In the genomic region with DNA sequence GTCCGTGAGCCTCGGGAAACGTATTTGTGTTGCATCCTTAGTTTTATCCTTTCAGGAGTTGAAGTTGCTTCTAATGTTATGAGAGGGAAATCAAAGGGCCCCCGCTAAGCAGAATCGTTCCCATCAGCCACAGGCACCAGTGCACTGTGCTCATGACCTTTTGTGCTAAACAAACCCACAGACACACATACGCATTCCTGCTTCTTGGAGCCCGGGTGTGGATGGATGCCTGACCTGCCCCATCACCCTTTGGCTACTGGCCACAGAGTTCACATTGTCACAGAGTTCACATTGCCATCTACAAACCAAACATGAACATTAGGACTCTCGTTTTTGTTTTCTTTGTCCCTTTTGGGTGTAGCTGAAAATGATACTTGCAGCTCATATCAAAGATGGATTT, we compare ENCODE assay signal across 18 cellular contexts. TPM values are rescaled to one million over a fixed set of nuclear protein-coding genes. Genes with fewer than 3 reads are reported as not detected.
DNase-seq lines count a peak whose midpoint lies in the region; ATAC-seq, FAIRE-seq and TF ChIP-seq lines count a peak whose summit lies in the region.
"Had no signal": no experiment of that assay in that cellular context is flagged by ENCODE, and none has a peak within 500 bp of the region (broad histone marks: within the 10 kb centered on the region; RNA-seq: fewer than 3 reads in every experiment).

No MANE protein-coding gene starts in this region.

- H3K9me3 ChIP-seq in A549: no peaks in the 10 kb centered on the region
- no peaks in the 10 kb centered on the region for H3K9me3 ChIP-seq in liver (ENCODE audit: control insufficient read depth in 4 of 4, low read length in 3 of 4)
- H3K9me3 ChIP-seq in spleen: no peaks in the 10 kb centered on the region
- no peaks in the 10 kb centered on the region for H3K9me3 ChIP-seq in naive thymus-derived CD4-positive, alpha-beta T cell (ENCODE audit: control insufficient read depth in 2 of 3, low read length in 3 of 3)

- ATAC-seq in A549 (no peak), GM21447 (IDR thresholded peaks at IDR 0.05; ENCODE audit: unreplicated experiment) (no peak)
- ATAC-seq in naive thymus-derived CD4-positive, alpha-beta T cell: no peak
- ATAC-seq: CD8-positive, alpha-beta T cell had no signal

- H3K27ac ChIP-seq in A549 (no peak overlapping the region), liver (ENCODE audit: low read depth in 1 of 2, low read length in 2 of 2) (no peak overlapping the region), spleen (no peak overlapping the region)
- no peak overlapping the region for H3K27ac ChIP-seq in naive thymus-derived CD4-positive, alpha-beta T cell (ENCODE audit: low read depth, low read length)

- H3K9ac ChIP-seq in liver (ENCODE audit: low read depth in 1 of 2, low read length in 2 of 2): no peak overlapping the region

- H3K4me1 ChIP-seq in A549: no peaks in the 10 kb centered on the region
- no peaks in the 10 kb centered on the region for H3K4me1 ChIP-seq in liver (ENCODE audit: control insufficient read depth in 4 of 4, insufficient read depth in 4 of 4, low read length in 3 of 4)
- H3K4me1 ChIP-seq in spleen: peaks cover 0 to under 1% (median 0%) of the 10 kb centered on the region in 6 donors
- H3K4me1 ChIP-seq in naive thymus-derived CD4-positive, alpha-beta T cell (ENCODE audit: control insufficient read depth in 2 of 2, insufficient read depth in 2 of 2, low read length in 2 of 2): no peaks in the 10 kb centered on the region

- CTCF ChIA-PET in A549 (lab: Yijun Ruan, JAX): interaction anchor here (1.7 kb wide), 1 partner anchor 21 kb away, joined by 5 read pairs; no protein-coding TSS in a partner anchor
- CTCF ChIA-PET in naive thymus-derived CD4-positive, alpha-beta T cell (lab: Charles Lee): no interaction called here

- intact Hi-C loops in spleen (cut with DNase I; ENCODE audit: low total_unique reads): no loop called here
- intact Hi-C loops in naive thymus-derived CD4-positive, alpha-beta T cell (cut with micrococcal nuclease): no loop called here

- H3K36me3 ChIP-seq in liver (ENCODE audit: control insufficient read depth in 4 of 4, insufficient read depth in 3 of 4, low read depth in 1 of 4, low read length in 3 of 4): no peaks in the 10 kb centered on the region
- H3K36me3 ChIP-seq in spleen: no peaks in the 10 kb centered on the region
- H3K36me3 ChIP-seq in naive thymus-derived CD4-positive, alpha-beta T cell (ENCODE audit: control insufficient read depth in 2 of 3, insufficient read depth in 3 of 3, low read length in 3 of 3): no peaks in the 10 kb centered on the region

- TF ChIP-seq POLR2A in A549 (IDR thresholded peaks at IDR 0.05; ENCODE audit: low read length): no peak
- TF ChIP-seq POLR2A in spleen (IDR thresholded peaks at IDR 0.05): no peak

- DNase-seq in A549 (ENCODE audit: low read depth in 1 of 2, low spot score in 1 of 2) (no peak), choroid plexus epithelial cell (ENCODE audit: low read depth) (peak; percentile 4), spleen (peak; percentile 32), NCI-H1930 (lab: John Stamatoyannopoulos, UW) (no peak)
- no peak for DNase-seq in naive thymus-derived CD4-positive, alpha-beta T cell
- DNase-seq: CD8-positive, alpha-beta T cell; COR-L47; DMS153; EL; GOT3; H9 had no signal

- no peak overlapping the region for H3K27ac Mint-ChIP-seq in naive thymus-derived CD4-positive, alpha-beta T cell
- H3K27ac Mint-ChIP-seq: CD14-positive monocyte; CD8-positive, alpha-beta T cell had no signal

- no peak for TF ChIP-seq EP300 in A549 (IDR thresholded peaks at IDR 0.05)

- peaks cover 0 to 9% (median 0%) of the 10 kb centered on the region in 11 donors for H3K9me3 Mint-ChIP-seq in naive thymus-derived CD4-positive, alpha-beta T cell
- H3K9me3 Mint-ChIP-seq: CD8-positive, alpha-beta T cell; H9 had no signal

- H3K4me1 Mint-ChIP-seq in naive thymus-derived CD4-positive, alpha-beta T cell: no peaks in the 10 kb centered on the region
- H3K4me1 Mint-ChIP-seq: CD14-positive monocyte, H9 had no signal

- H3K36me3 Mint-ChIP-seq in naive thymus-derived CD4-positive, alpha-beta T cell: no peaks in the 10 kb centered on the region
- H3K36me3 Mint-ChIP-seq: CD14-positive monocyte; CD8-positive, alpha-beta T cell had no signal

- POLR2A ChIA-PET in A549 (lab: Yijun Ruan, JAX): no interaction called here
- POLR2A ChIA-PET in naive thymus-derived CD4-positive, alpha-beta T cell (lab: Charles Lee): no interaction called here

- TF ChIP-seq CTCF in A549 (IDR thresholded peaks at IDR 0.05) (no peak), choroid plexus epithelial cell (conservative IDR thresholded peaks at IDR 0.05; ENCODE audit: low read depth, low read length) (no peak), liver (IDR thresholded peaks at IDR 0.05; ENCODE audit: low read depth, low read length, missing input control) (no peak), spleen (IDR thresholded peaks at IDR 0.05 in 8 of 11, conservative IDR thresholded peaks at IDR 0.05 in 3 of 11) (no peak)

- H3K4me3 ChIP-seq in A549: no peak overlapping the region
- no peak overlapping the region for H3K4me3 ChIP-seq in choroid plexus epithelial cell (ENCODE audit: low read depth, low read length)
- no peak overlapping the region for H3K4me3 ChIP-seq in liver (ENCODE audit: low read depth in 1 of 3, low read length in 3 of 3)
- H3K4me3 ChIP-seq in spleen: no peak overlapping the region
- H3K4me3 ChIP-seq in naive thymus-derived CD4-positive, alpha-beta T cell (ENCODE audit: low read length): no peak overlapping the region

- FAIRE-seq in A549 (lab: Jason Lieb, UNC): peak; percentile 54
- FAIRE-seq: D721Med, G401.6, GM12891 had no signal

- TF ChIP-seq RAD21 in A549 (conservative IDR thresholded peaks at IDR 0.05 in 1 of 2, IDR thresholded peaks at IDR 0.05 in 1 of 2) (no peak), liver (IDR thresholded peaks at IDR 0.05) (no peak)

- H3K27me3 Mint-ChIP-seq in naive thymus-derived CD4-positive, alpha-beta T cell: peaks cover 0 to 39% (median 17%) of the 10 kb centered on the region in 5 donors

- H3K4me2 ChIP-seq in A549: no peak overlapping the region

- no peak overlapping the region for H3K4me3 Mint-ChIP-seq in naive thymus-derived CD4-positive, alpha-beta T cell
- H3K4me3 Mint-ChIP-seq: CD14-positive monocyte; CD8-positive, alpha-beta T cell; H9 had no signal

- WGBS in A549 (ENCODE audit: missing lambda C conversion rate): 2% methylated on average over 8 of the region's 8 CpGs
- WGBS in liver: 55% methylated on average over 8 of the region's 8 CpGs
- WGBS in spleen, 5 donors: 76 to 86% (median 85%) methylated on average over 8 of the region's 8 CpGs

- H3K27me3 ChIP-seq in liver (ENCODE audit: control insufficient read depth in 4 of 4, insufficient read depth in 4 of 4, low read length in 3 of 4): peaks cover 0 to 5% (median 0%) of the 10 kb centered on the region in 4 donors
- peaks cover 0 to 16% (median 0%) of the 10 kb centered on the region in 7 donors for H3K27me3 ChIP-seq in spleen (replicated peaks in 1 of 7)
- H3K27me3 ChIP-seq in naive thymus-derived CD4-positive, alpha-beta T cell (ENCODE audit: control insufficient read depth in 2 of 2, insufficient read depth in 2 of 2, low read length in 2 of 2): no peaks in the 10 kb centered on the region

TF ChIP-seq in A549, 52 proteins besides CTCF, POLR2A, EP300 and RAD21 (continues in another document):
- TF ChIP-seq CHD4 (IDR thresholded peaks at IDR 0.05; ENCODE audit: borderline replicate concordance): no peak
- no peak for TF ChIP-seq MAZ (IDR thresholded peaks at IDR 0.05; ENCODE audit: borderline replicate concordance, low read depth, low read length)
- no peak for TF ChIP-seq JUNB (IDR thresholded peaks at IDR 0.05)
- no peak for TF ChIP-seq MYC (IDR thresholded peaks at IDR 0.05; ENCODE audit: borderline replicate concordance, low read length)
- no peak for TF ChIP-seq TFCP2L1 (CRISPR knock-in tag; IDR thresholded peaks at IDR 0.05)
- no peak for TF ChIP-seq CEBPB (IDR thresholded peaks at IDR 0.05)
- no peak for TF ChIP-seq GATA3 (IDR thresholded peaks at IDR 0.05; ENCODE audit: borderline replicate concordance)

TF ChIP-seq in liver, 16 proteins besides CTCF, POLR2A, EP300 and RAD21:
- TF ChIP-seq RXRA (IDR thresholded peaks at IDR 0.05) (peak; percentile 36 to 43), HNF4A (conservative IDR thresholded peaks at IDR 0.05) (peak in 1 of 2 donors; percentile 24)
- TF ChIP-seq, protein P1, sequence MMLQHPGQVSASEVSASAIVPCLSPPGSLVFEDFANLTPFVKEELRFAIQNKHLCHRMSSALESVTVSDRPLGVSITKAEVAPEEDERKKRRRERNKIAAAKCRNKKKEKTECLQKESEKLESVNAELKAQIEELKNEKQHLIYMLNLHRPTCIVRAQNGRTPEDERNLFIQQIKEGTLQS (IDR thresholded peaks at IDR 0.05): no peak
TF ChIP-seq in liver: peak in this region for 2.

RNA-seq across cellular contexts. Expression of a gene that starts 47.2 kb away (rescaled TPM):
- polyA plus RNA-seq in A549 (2011; rRNA removed): not detected in 2 replicates
- 0.07 and 0.08 TPM in 2 replicates for polyA plus RNA-seq in A549 (2012; cell fraction: cytosol; rRNA removed)
- 0.06 TPM in 1 of 2 replicates, not detected in the other for polyA plus RNA-seq in A549 (2012; cell fraction: nucleus; rRNA removed)
- polyA plus RNA-seq in A549 (2017; fragmentation: RNase III; extraction: RNeasy Plus Mini Kit Qiagen cat#74134 plus additional on column Dnase treatment): not detected in 3 replicates
- not detected in 2 replicates for polyA minus RNA-seq in A549 (2011; rRNA and poly(A)+ RNA removed)
- not detected for total RNA-seq in liver
- under 1 TPM; 0.05 to 0.07 TPM for polyA plus RNA-seq in liver
- total RNA-seq in spleen: 1 to 10 TPM in 6 of 7 donors, under 1 TPM in 1; 0.68 to 4.0 (median 1.7) TPM
- 1 to 10 TPM in 2 of 3 donors, under 1 TPM in 1; 0.43 to 2.1 (median 1.2) TPM for polyA plus RNA-seq in spleen
- not detected for total RNA-seq in naive thymus-derived CD4-positive, alpha-beta T cell
- polyA plus RNA-seq in naive thymus-derived CD4-positive, alpha-beta T cell: not detected
- total RNA-seq: CD8-positive, alpha-beta T cell; HT1080 had no signal
- polyA plus RNA-seq: CD14-positive monocyte had no signal

Comparison
In these comparisons a context has a peak if more than half of its experiments do, and no peak if none do; other contexts are left out.
1. DNase-seq: peak in choroid plexus epithelial cell (single experiment) and spleen (single experiment); none in A549 (0 of 2), naive thymus-derived CD4-positive, alpha-beta T cell (0 of 9) and NCI-H1930 (0 of 2).